8 cellular contexts compared by ENCODE assay signal in genomic region chr12:67025543-67026114, GRCh38.
DNase-seq lines count a peak whose midpoint lies in the region; ATAC-seq, FAIRE-seq and TF ChIP-seq lines count a peak whose summit lies in the region.

No MANE protein-coding gene starts in this region.

- no peaks in the 10 kb centered on the region for H3K36me3 Mint-ChIP-seq in activated CD4-positive, alpha-beta T cell treated with anti-CD3 and anti-CD28 coated beads for 36 hours (ENCODE audit: low read depth)

- H3K4me3 ChIP-seq in epithelial cell of esophagus (ENCODE audit: low read length): no peak overlapping the region
- no peak overlapping the region for H3K4me3 ChIP-seq in small intestine (ENCODE audit: low read depth in 1 of 2, low read length in 2 of 2)

- H3K9me3 Mint-ChIP-seq in activated CD4-positive, alpha-beta T cell treated with anti-CD3 and anti-CD28 coated beads for 36 hours (ENCODE audit: low read depth): no peaks in the 10 kb centered on the region

- peaks cover 4% of the 10 kb centered on the region for H3K27me3 Mint-ChIP-seq in activated CD4-positive, alpha-beta T cell treated with anti-CD3 and anti-CD28 coated beads for 36 hours

- WGBS in small intestine, 3 donors: 27 to 36% (median 31%) methylated on average over 7 of the region's 7 CpGs

- FAIRE-seq in small intestine (lab: Jason Lieb, UNC): no peak

- H3K27ac Mint-ChIP-seq in activated CD4-positive, alpha-beta T cell treated with anti-CD3 and anti-CD28 coated beads for 36 hours: no peak overlapping the region

- no peaks in the 10 kb centered on the region for H3K36me3 ChIP-seq in small intestine (ENCODE audit: control insufficient read depth in 2 of 2, insufficient read depth in 2 of 2, low read length in 2 of 2)

- no peak overlapping the region for H3K27ac ChIP-seq in small intestine (ENCODE audit: low read depth in 1 of 2, low read length in 1 of 2)

- DNase-seq in stimulated activated naive CD4-positive, alpha-beta T cell (lab: John Stamatoyannopoulos, UW): peak in 4 of 6 experiments; percentile 13 to 34 (median 26)
- no peak for DNase-seq in stimulated activated naive CD4-positive, alpha-beta T cell treated with Interleukin-2 at 50 U/mL for 16 hours (lab: John Stamatoyannopoulos, UW)
- DNase-seq in NCI-H1694 (lab: John Stamatoyannopoulos, UW) (peak; percentile 7), epithelial cell of esophagus (ENCODE audit: low read depth) (peak; percentile 40), small intestine (peak; percentile 38), cortex of kidney (lab: John Stamatoyannopoulos, UW) (no peak)
- DNase-seq in activated CD4-positive, alpha-beta T cell treated with anti-CD3 and anti-CD28 coated beads for 36 hours: peak; percentile 65

- ATAC-seq in HG02610 (IDR thresholded peaks at IDR 0.05; ENCODE audit: unreplicated experiment): peak; percentile 64
- peak; percentile 49 for ATAC-seq in activated CD4-positive, alpha-beta T cell treated with anti-CD3 and anti-CD28 coated beads for 36 hours

- TF ChIP-seq CTCF in epithelial cell of esophagus (IDR thresholded peaks at IDR 0.05; ENCODE audit: insufficient read depth, low read depth, low read length, missing control alignments): peak; percentile 90

- CTCF ChIA-PET in activated CD4-positive, alpha-beta T cell treated with anti-CD3 and anti-CD28 coated beads for 36 hours (lab: Charles Lee): interaction anchor here (0.5 to 1.6 kb wide), 15 partner anchors 8 to 410 kb away, joined by 3 to 4 read pairs (median 3); no protein-coding TSS in a partner anchor

- no peaks in the 10 kb centered on the region for H3K27me3 ChIP-seq in small intestine (ENCODE audit: control insufficient read depth in 2 of 2, insufficient read depth in 2 of 2, low read length in 2 of 2)

- POLR2A ChIA-PET in activated CD4-positive, alpha-beta T cell treated with anti-CD3 and anti-CD28 coated beads for 36 hours (lab: Charles Lee): no interaction called here

- H3K4me1 Mint-ChIP-seq in activated CD4-positive, alpha-beta T cell treated with anti-CD3 and anti-CD28 coated beads for 36 hours: no peaks in the 10 kb centered on the region

- H3K4me3 Mint-ChIP-seq in activated CD4-positive, alpha-beta T cell treated with anti-CD3 and anti-CD28 coated beads for 36 hours: no peak overlapping the region

- H3K9me3 ChIP-seq in small intestine (ENCODE audit: control insufficient read depth, low read depth): peaks cover 1% of the 10 kb centered on the region

- intact Hi-C loops in activated CD4-positive, alpha-beta T cell treated with anti-CD3 and anti-CD28 coated beads for 36 hours (cut with DNase I, micrococcal nuclease): loop anchor here in 1 of 2 experiments (5.0 kb wide), 1 partner anchor 117 kb away; no protein-coding TSS in a partner anchor

- H3K4me1 ChIP-seq in small intestine (ENCODE audit: control insufficient read depth in 2 of 2, insufficient read depth in 1 of 2, low read depth in 1 of 2, low read length in 1 of 2): no peaks in the 10 kb centered on the region

Comparison
In these comparisons a context has a peak if more than half of its experiments do, and no peak if none do; other contexts are left out.
1. DNase-seq: peak in stimulated activated naive CD4-positive, alpha-beta T cell (4 of 6), NCI-H1694 (single experiment), activated CD4-positive, alpha-beta T cell treated with anti-CD3 and anti-CD28 coated beads for 36 hours (single experiment), epithelial cell of esophagus (single experiment) and small intestine (single experiment); none in stimulated activated naive CD4-positive, alpha-beta T cell treated with Interleukin-2 at 50 U/mL for 16 hours (single experiment) and cortex of kidney (single experiment).